ENCODE assay signal across 8 cellular contexts in genomic region chr12:116588390-116589028, GRCh38. TPM values are rescaled to one million over a fixed set of nuclear protein-coding genes. Genes with fewer than 3 reads are reported as not detected.
"Had no signal": no experiment of that assay in that cellular context is flagged by ENCODE, and none has a peak within 500 bp of the region (broad histone marks: within the 10 kb centered on the region; RNA-seq: fewer than 3 reads in every experiment).

No MANE protein-coding gene starts in this region.

- DNase-seq: GDM1, GF-D8 had no signal

- H3K4me3 ChIP-seq: GM12878 had no signal

- ATAC-seq: GM12878 had no signal

- FAIRE-seq: G401.6, GM12878, GM12891, GM12892, GM18507, GM19239 had no signal

RNA-seq across cellular contexts. Expression of gene MAP1LC3B2, which starts 29.3 kb away (rescaled TPM):
- total RNA-seq: GM12878 had no signal
